21 cellular contexts compared by ENCODE assay signal in genomic region chr16:50363656-50364055, GRCh38.
"Had no signal": no experiment of that assay in that cellular context is flagged by ENCODE, and none has a peak within 500 bp of the region (broad histone marks: within the 10 kb centered on the region; RNA-seq: fewer than 3 reads in every experiment).

No MANE protein-coding gene starts in this region.

- H3K9me3 ChIP-seq: SJSA1 had no signal

- DNase-seq: Karpas-422, KG1, MM.1S, NCI-H1105, NCI-H1417, NCI-H1436 treated with DMSO at 0.1 percent for 48 hours, NCI-H1694, NCI-H187 treated with DMSO at 0.1 percent for 48 hours, NCI-H2029 treated with DMSO at 0.1 percent for 48 hours, NCI-H2227 treated with DMSO at 0.1 percent for 48 hours, NCI-H524, NCI-H526 treated with DMSO at 0.1 percent for 48 hours, NCI-H774, Right ventricle myocardium superior, RPMI8226, SIG-M5 had no signal

- FAIRE-seq: HTR-8/SVneo, RCC 7860 had no signal

- H3K4me3 ChIP-seq: SJSA1, SK-N-MC had no signal

- H3K27me3 ChIP-seq: SJSA1 had no signal

- H3K27ac ChIP-seq: HL-60, SJSA1, SK-N-MC had no signal
